26 cellular contexts compared by ENCODE assay signal in genomic region chr17:49637739-49638138, GRCh38. TPM values are rescaled to one million over a fixed set of nuclear protein-coding genes. Genes with fewer than 3 reads are reported as not detected.
DNase-seq lines count a peak whose midpoint lies in the region; ATAC-seq, FAIRE-seq and TF ChIP-seq lines count a peak whose summit lies in the region.
"Had no signal": no experiment of that assay in that cellular context is flagged by ENCODE, and none has a peak within 500 bp of the region (broad histone marks: within the 10 kb centered on the region; RNA-seq: fewer than 3 reads in every experiment).

No MANE protein-coding gene starts in this region.

- H3K9me3 ChIP-seq in left ventricle myocardium inferior (replicated peaks) (no peaks in the 10 kb centered on the region), right cardiac atrium (ENCODE audit: control insufficient read depth, low read length) (no peaks in the 10 kb centered on the region), astrocyte (ENCODE audit: insufficient read depth, low read depth, low read length) (no peaks in the 10 kb centered on the region), osteoblast (ENCODE audit: low read depth, low read length) (no peaks in the 10 kb centered on the region), tibial artery (no peaks in the 10 kb centered on the region)
- H3K9me3 ChIP-seq: body of pancreas, ovary, upper lobe of left lung had no signal

- DNase-seq in left ventricle myocardium inferior (no peak), right cardiac atrium (no peak), astrocyte (ENCODE audit: low read depth) (no peak), osteoblast (ENCODE audit: insufficient read length, low spot score, missing footprints) (peak; percentile 14), tibial artery (no peak), NCI-H1930 (lab: John Stamatoyannopoulos, UW) (no peak)
- DNase-seq in activated T-helper 1 cell treated with anti-CD3 and anti-CD28 coated beads, Interleukin-12 subunit alpha, Interleukin-12 subunit beta, Interleukin-2, Interleukin-4 antibody, amounts not matched to agents 30 ng/mL and 10 ng/mL and 1 ng/mL, durations not matched to agents 14 hours and 24 hours and 36 hours (ENCODE audit: low spot score) = no peak
- DNase-seq in activated CD4-positive, CD25-positive, alpha-beta regulatory T cell treated with anti-CD3 and anti-CD28 coated beads, Interleukin-2, amount 50 U/mL, for 72 hours = no peak
- DNase-seq: activated CD4-positive, alpha-beta T cell treated with anti-CD3 and anti-CD28 coated beads for 1 hour; activated CD8-positive, alpha-beta memory T cell treated with anti-CD3 and anti-CD28 coated beads, Interleukin-2, amount 50 U/mL, for 48 hours; activated CD8-positive, alpha-beta T cell treated with anti-CD3 and anti-CD28 coated beads for 36 hours; activated effector memory CD4-positive, alpha-beta T cell treated with Interleukin-2 at 50 U/mL for 16 hours; activated naive CD8-positive, alpha-beta T cell treated with anti-CD3 and anti-CD28 coated beads, Interleukin-2, amount 10 ng/mL, durations not matched to agents 7 days and 5 days; body of pancreas; DMS 273 treated with DMSO at 0.1 percent for 48 hours; immature natural killer cell; left cardiac atrium; NCI-H446 treated with DMSO at 0.1 percent for 48 hours; NCI-H82; nephron progenitor cell; ovary; stimulated activated CD4-positive, alpha-beta T cell treated with anti-CD3 and anti-CD28 coated beads, Interleukin-1b, Interleukin-23, amount 100 ng/mL, for 48 hours; upper lobe of left lung had no signal

- H3K4me1 ChIP-seq in left ventricle myocardium inferior = peaks cover 94% of the 10 kb centered on the region
- peaks cover 4% of the 10 kb centered on the region for H3K4me1 ChIP-seq in right cardiac atrium (ENCODE audit: control insufficient read depth, insufficient read depth, low read length)
- H3K4me1 ChIP-seq in astrocyte (ENCODE audit: insufficient read depth, low read length) = peaks cover 29% of the 10 kb centered on the region
- H3K4me1 ChIP-seq in osteoblast (ENCODE audit: insufficient read depth, low read length) = peaks cover 37% of the 10 kb centered on the region
- peaks cover 0 to 100% (median 68%) of the 10 kb centered on the region in 4 donors for H3K4me1 ChIP-seq in tibial artery

- TF ChIP-seq CTCF in left ventricle myocardium inferior (IDR thresholded peaks at IDR 0.05; ENCODE audit: borderline replicate concordance) (no peak), astrocyte (IDR thresholded peaks at IDR 0.05; ENCODE audit: insufficient read depth, low read depth, low read length) (no peak), osteoblast (IDR thresholded peaks at IDR 0.05; ENCODE audit: extremely low read depth, low read depth, low read length) (no peak), tibial artery (IDR thresholded peaks at IDR 0.05) (no peak)

- no peaks in the 10 kb centered on the region for H3K27me3 Mint-ChIP-seq in astrocyte (ENCODE audit: low read depth, unreplicated experiment)
- H3K27me3 Mint-ChIP-seq in activated T-helper 1 cell treated with anti-CD3 and anti-CD28 coated beads, Interleukin-12 subunit alpha, Interleukin-12 subunit beta, Interleukin-2, Interleukin-4 antibody, amounts not matched to agents 30 ng/mL and 10 ng/mL and 1 ng/mL, durations not matched to agents 14 hours and 24 hours and 36 hours (ENCODE audit: insufficient read depth) = no peaks in the 10 kb centered on the region
- H3K27me3 Mint-ChIP-seq: activated CD8-positive, alpha-beta T cell treated with anti-CD3 and anti-CD28 coated beads for 36 hours; activated naive CD8-positive, alpha-beta T cell treated with anti-CD3 and anti-CD28 coated beads, Interleukin-2, amount 10 ng/mL, durations not matched to agents 7 days and 5 days; memory B cell had no signal

- H3K4me1 Mint-ChIP-seq in astrocyte (ENCODE audit: low read depth, unreplicated experiment) = peaks cover 37% of the 10 kb centered on the region
- H3K4me1 Mint-ChIP-seq in activated T-helper 1 cell treated with anti-CD3 and anti-CD28 coated beads, Interleukin-12 subunit alpha, Interleukin-12 subunit beta, Interleukin-2, Interleukin-4 antibody, amounts not matched to agents 30 ng/mL and 10 ng/mL and 1 ng/mL, durations not matched to agents 14 hours and 24 hours and 36 hours (ENCODE audit: low read depth) = no peaks in the 10 kb centered on the region

- H3K4me3 Mint-ChIP-seq in astrocyte (ENCODE audit: unreplicated experiment) = peak overlapping the region; percentile 50
- no peak overlapping the region for H3K4me3 Mint-ChIP-seq in activated T-helper 1 cell treated with anti-CD3 and anti-CD28 coated beads, Interleukin-12 subunit alpha, Interleukin-12 subunit beta, Interleukin-2, Interleukin-4 antibody, amounts not matched to agents 30 ng/mL and 10 ng/mL and 1 ng/mL, durations not matched to agents 14 hours and 24 hours and 36 hours
- H3K4me3 Mint-ChIP-seq: activated CD8-positive, alpha-beta T cell treated with anti-CD3 and anti-CD28 coated beads for 36 hours; activated naive CD8-positive, alpha-beta T cell treated with anti-CD3 and anti-CD28 coated beads, Interleukin-2, amount 10 ng/mL, durations not matched to agents 7 days and 5 days; immature natural killer cell; memory B cell; nephron progenitor cell; T-helper 1 cell treated with Interleukin-12 subunit alpha and Interleukin-12 subunit beta and Interleukin-4 antibody, amounts not matched to agents 30 μg/mL and 1 μg/mL, for 36 hours had no signal

- ATAC-seq in right cardiac atrium = no peak
- ATAC-seq: activated CD8-positive, alpha-beta T cell treated with anti-CD3 and anti-CD28 coated beads for 36 hours; body of pancreas; HCT116 had no signal

- no peaks in the 10 kb centered on the region for H4K20me1 ChIP-seq in astrocyte (ENCODE audit: insufficient read depth, low read length)
- peaks cover 4% of the 10 kb centered on the region for H4K20me1 ChIP-seq in osteoblast (ENCODE audit: insufficient read depth, low read length)

- H3K4me3 ChIP-seq in left ventricle myocardium inferior (no peak overlapping the region), right cardiac atrium (ENCODE audit: low read length) (no peak overlapping the region), astrocyte (ENCODE audit: insufficient read depth, low read depth, low read length) (no peak overlapping the region), osteoblast (ENCODE audit: insufficient read depth, low read length) (no peak overlapping the region), tibial artery (no peak overlapping the region)
- H3K4me3 ChIP-seq: body of pancreas, ovary, upper lobe of left lung had no signal

- H3K4me2 ChIP-seq in astrocyte (ENCODE audit: low read length) = no peak overlapping the region
- no peak overlapping the region for H3K4me2 ChIP-seq in osteoblast (ENCODE audit: insufficient read depth, low read length)

- H3K27ac ChIP-seq in left ventricle myocardium inferior (replicated peaks) = peak overlapping the region; percentile 82
- no peak overlapping the region for H3K27ac ChIP-seq in right cardiac atrium (ENCODE audit: low read length)
- H3K27ac ChIP-seq in astrocyte (ENCODE audit: low read depth, low read length) = no peak overlapping the region
- peak overlapping the region; percentile 66 for H3K27ac ChIP-seq in osteoblast (ENCODE audit: low read depth, low read length)
- H3K27ac ChIP-seq in tibial artery = peak overlapping the region; percentile 86 to 90
- H3K27ac ChIP-seq: body of pancreas, ovary had no signal

- H3K27ac Mint-ChIP-seq in astrocyte (ENCODE audit: unreplicated experiment) = peak overlapping the region; percentile 70
- no peak overlapping the region for H3K27ac Mint-ChIP-seq in activated T-helper 1 cell treated with anti-CD3 and anti-CD28 coated beads, Interleukin-12 subunit alpha, Interleukin-12 subunit beta, Interleukin-2, Interleukin-4 antibody, amounts not matched to agents 30 ng/mL and 10 ng/mL and 1 ng/mL, durations not matched to agents 14 hours and 24 hours and 36 hours
- H3K27ac Mint-ChIP-seq: activated CD8-positive, alpha-beta T cell treated with anti-CD3 and anti-CD28 coated beads for 36 hours; activated naive CD8-positive, alpha-beta T cell treated with anti-CD3 and anti-CD28 coated beads, Interleukin-2, amount 10 ng/mL, durations not matched to agents 7 days and 5 days; immature natural killer cell; memory B cell; nephron progenitor cell; T-helper 1 cell treated with Interleukin-12 subunit alpha and Interleukin-12 subunit beta and Interleukin-4 antibody, amounts not matched to agents 30 μg/mL and 1 μg/mL, for 36 hours had no signal

- H2AFZ ChIP-seq in astrocyte (ENCODE audit: low read depth, low read length) (no peak overlapping the region), osteoblast (ENCODE audit: low read length) (no peak overlapping the region)

- H3K36me3 Mint-ChIP-seq in astrocyte (ENCODE audit: low read depth, unreplicated experiment) = peaks cover 6% of the 10 kb centered on the region
- peaks cover 12% of the 10 kb centered on the region for H3K36me3 Mint-ChIP-seq in activated T-helper 1 cell treated with anti-CD3 and anti-CD28 coated beads, Interleukin-12 subunit alpha, Interleukin-12 subunit beta, Interleukin-2, Interleukin-4 antibody, amounts not matched to agents 30 ng/mL and 10 ng/mL and 1 ng/mL, durations not matched to agents 14 hours and 24 hours and 36 hours (ENCODE audit: low read depth)

- peaks cover 5% of the 10 kb centered on the region for H3K9me3 Mint-ChIP-seq in astrocyte (ENCODE audit: unreplicated experiment)
- H3K9me3 Mint-ChIP-seq in activated T-helper 1 cell treated with anti-CD3 and anti-CD28 coated beads, Interleukin-12 subunit alpha, Interleukin-12 subunit beta, Interleukin-2, Interleukin-4 antibody, amounts not matched to agents 30 ng/mL and 10 ng/mL and 1 ng/mL, durations not matched to agents 14 hours and 24 hours and 36 hours = peaks cover 3% of the 10 kb centered on the region
- H3K9me3 Mint-ChIP-seq: activated CD8-positive, alpha-beta T cell treated with anti-CD3 and anti-CD28 coated beads for 36 hours; immature natural killer cell; memory B cell; T-helper 1 cell treated with Interleukin-12 subunit alpha and Interleukin-12 subunit beta and Interleukin-4 antibody, amounts not matched to agents 30 μg/mL and 1 μg/mL, for 36 hours had no signal

- no peak overlapping the region for H3K9ac ChIP-seq in astrocyte (ENCODE audit: low read length)

- intact Hi-C loops in left ventricle myocardium inferior (cut with micrococcal nuclease) (no loop called here), right cardiac atrium (cut with DNase I) (no loop called here), tibial artery (cut with DNase I; ENCODE audit: low total_unique reads) (no loop called here)
- intact Hi-C loops in activated T-helper 1 cell treated with anti-CD3 and anti-CD28 coated beads, Interleukin-12 subunit alpha, Interleukin-12 subunit beta, Interleukin-2, Interleukin-4 antibody, amounts not matched to agents 30 ng/mL and 10 ng/mL and 1 ng/mL, durations not matched to agents 14 hours and 24 hours and 36 hours (cut with micrococcal nuclease) = no loop called here

- H3K36me3 ChIP-seq in left ventricle myocardium inferior = no peaks in the 10 kb centered on the region
- no peaks in the 10 kb centered on the region for H3K36me3 ChIP-seq in astrocyte (ENCODE audit: insufficient read depth, low read length)
- no peaks in the 10 kb centered on the region for H3K36me3 ChIP-seq in osteoblast (ENCODE audit: insufficient read depth, low read length)
- no peaks in the 10 kb centered on the region for H3K36me3 ChIP-seq in tibial artery
- H3K36me3 ChIP-seq: ovary, upper lobe of left lung had no signal

- peaks cover 52% of the 10 kb centered on the region for H3K79me2 ChIP-seq in astrocyte (ENCODE audit: insufficient read depth, low read length)
- peaks cover 73% of the 10 kb centered on the region for H3K79me2 ChIP-seq in osteoblast (ENCODE audit: insufficient read depth, low read length)

- H3K27me3 ChIP-seq in left ventricle myocardium inferior (ENCODE audit: low read depth) (no peaks in the 10 kb centered on the region), right cardiac atrium (ENCODE audit: control insufficient read depth, insufficient read depth) (no peaks in the 10 kb centered on the region), astrocyte (ENCODE audit: insufficient read depth, low read length) (no peaks in the 10 kb centered on the region), osteoblast (ENCODE audit: insufficient read depth, low read length) (no peaks in the 10 kb centered on the region), tibial artery (no peaks in the 10 kb centered on the region)
- H3K27me3 ChIP-seq: body of pancreas, ovary, upper lobe of left lung had no signal

- WGBS in right cardiac atrium = 94% methylated on average over 1 of the region's 1 CpG

- FAIRE-seq in astrocyte (lab: Jason Lieb, UNC) = no peak

RNA-seq across cellular contexts. Expression of gene SPOP, which starts 40.2 kb away (rescaled TPM):
- total RNA-seq in left ventricle myocardium inferior = 66.9 TPM
- 10 to 100 TPM; 61.0 to 82.7 (median 76.6) TPM for total RNA-seq in right cardiac atrium
- 33.7 TPM for polyA plus RNA-seq in right cardiac atrium
- total RNA-seq in astrocyte = 46.6 and 48.6 TPM in 2 replicates
- 55.7 and 61.6 TPM in 2 replicates for total RNA-seq in osteoblast
- 58.3 and 61.9 TPM in 2 replicates for total RNA-seq in activated T-helper 1 cell treated with anti-CD3 and anti-CD28 coated beads, Interleukin-12 subunit alpha, Interleukin-12 subunit beta, Interleukin-2, Interleukin-4 antibody, amounts not matched to agents 30 ng/mL and 10 ng/mL and 1 ng/mL, durations not matched to agents 14 hours and 24 hours and 36 hours

Comparison
In these comparisons a context has a peak if more than half of its experiments do, and no peak if none do; other contexts are left out.
1. H3K27ac ChIP-seq: peak in left ventricle myocardium inferior (single experiment), osteoblast (single experiment) and tibial artery (2 of 2); none in right cardiac atrium (single experiment) and astrocyte (single experiment).